Comparison of ENCODE assay signal across 19 cellular contexts in genomic region chr13:33154911-33155310, GRCh38.
DNase-seq lines count a peak whose midpoint lies in the region; ATAC-seq and TF ChIP-seq lines count a peak whose summit lies in the region.
"Had no signal": no experiment of that assay in that cellular context is flagged by ENCODE, and none has a peak within 500 bp of the region (broad histone marks: within the 10 kb centered on the region; RNA-seq: fewer than 3 reads in every experiment).

No MANE protein-coding gene starts in this region.

- H3K4me1 Mint-ChIP-seq in progenitor cell of endocrine pancreas (ENCODE audit: low read depth), result no peaks in the 10 kb centered on the region

- WGBS in heart right ventricle, 2 donors, result 80 to 82% methylated on average over 5 of the region's 5 CpGs
- 81% methylated on average over 5 of the region's 5 CpGs for WGBS in esophagus muscularis mucosa

- TF ChIP-seq POLR2A in esophagus muscularis mucosa (IDR thresholded peaks at IDR 0.05; ENCODE audit: low read depth), result no peak
- TF ChIP-seq POLR2A in uterus (IDR thresholded peaks at IDR 0.05), result no peak

- no peak for TF ChIP-seq EP300 in esophagus muscularis mucosa (IDR thresholded peaks at IDR 0.05)

- H3K36me3 ChIP-seq in heart right ventricle (peaks cover 0 to 67% (median 5%) of the 10 kb centered on the region in 9 donors), esophagus muscularis mucosa (peaks cover 0 to 31% (median 25%) of the 10 kb centered on the region in 4 donors), uterus (no peaks in the 10 kb centered on the region)

- no peak overlapping the region for H3K4me3 ChIP-seq in heart right ventricle
- no peak overlapping the region for H3K4me3 ChIP-seq in esophagus muscularis mucosa
- H3K4me3 ChIP-seq in uterus, result no peak overlapping the region
- H3K4me3 ChIP-seq: GM12878, GM23248 had no signal

- intact Hi-C loops in heart right ventricle (cut with DNase I) (no loop called here), cardiac septum (cut with DNase I) (loop anchor here (5.0 kb wide), 1 partner anchor 42 kb away; no protein-coding TSS in a partner anchor), esophagus muscularis mucosa (cut with DNase I) (no loop called here), uterus (cut with DNase I; ENCODE audit: low total_unique reads) (no loop called here)

- H3K27me3 ChIP-seq in heart right ventricle (no peaks in the 10 kb centered on the region), esophagus muscularis mucosa (no peaks in the 10 kb centered on the region), uterus (no peaks in the 10 kb centered on the region)

- peak overlapping the region; percentile 47 for H3K27ac Mint-ChIP-seq in progenitor cell of endocrine pancreas

- H3K27ac ChIP-seq in heart right ventricle (peak overlapping the region in 6 of 10 donors; percentile 3 to 68 (median 32)), esophagus muscularis mucosa (replicated peaks in 1 of 4) (peak overlapping the region; percentile 19 to 70 (median 22)), uterus (peak overlapping the region in 1 of 2 donors; percentile 62)
- H3K27ac ChIP-seq: GM23248 had no signal

- H3K4me1 ChIP-seq in heart right ventricle, result peaks cover 0 to 52% (median 35%) of the 10 kb centered on the region in 9 donors
- H3K4me1 ChIP-seq in esophagus muscularis mucosa, result peaks cover 4 to 64% (median 48%) of the 10 kb centered on the region in 4 donors
- no peaks in the 10 kb centered on the region for H3K4me1 ChIP-seq in uterus

- DNase-seq in heart right ventricle (no peak), cardiac septum (ENCODE audit: low spot score) (no peak), esophagus muscularis mucosa (ENCODE audit: extremely low spot score) (no peak), progenitor cell of endocrine pancreas (ENCODE audit: low spot score, unreplicated experiment) (no peak), uterus (no peak), Ammon's horn (ENCODE audit: low spot score) (no peak)
- DNase-seq in stimulated activated CD4-positive, alpha-beta T cell treated with anti-CD3 and anti-CD28 coated beads, Interleukin-12 subunit alpha, Interleukin-12 subunit beta, amount 100 ng/mL, for 4 hours, result no peak
- DNase-seq in activated CD4-positive, alpha-beta T cell treated with anti-CD3 and anti-CD28 coated beads for 4 hours, result no peak
- DNase-seq: C1 segment of cervical spinal cord, GDM1, GM23248, KG1, NCI-H1417 treated with DMSO at 0.1 percent for 48 hours, NCI-H2029, NCI-H2171, NCI-H748 treated with DMSO at 0.1 percent for 48 hours, RPMI8226 had no signal

- ATAC-seq in heart right ventricle, result peak in 4 of 8 donors; percentile 11 to 33 (median 19)
- ATAC-seq: GM12878, HCT116 had no signal

- H3K27me3 Mint-ChIP-seq in progenitor cell of endocrine pancreas, result no peaks in the 10 kb centered on the region

- no peak for TF ChIP-seq CTCF in heart right ventricle (IDR thresholded peaks at IDR 0.05)
- no peak for TF ChIP-seq CTCF in esophagus muscularis mucosa (IDR thresholded peaks at IDR 0.05)
- no peak for TF ChIP-seq CTCF in progenitor cell of endocrine pancreas (IDR thresholded peaks at IDR 0.05; ENCODE audit: unreplicated experiment)
- TF ChIP-seq CTCF in uterus (IDR thresholded peaks at IDR 0.05), result no peak

- no peak overlapping the region for H3K4me3 Mint-ChIP-seq in progenitor cell of endocrine pancreas (ENCODE audit: low read depth)

- no peaks in the 10 kb centered on the region for H3K9me3 ChIP-seq in heart right ventricle
- H3K9me3 ChIP-seq in esophagus muscularis mucosa, result no peaks in the 10 kb centered on the region
- no peaks in the 10 kb centered on the region for H3K9me3 ChIP-seq in uterus

- H3K9me3 Mint-ChIP-seq in progenitor cell of endocrine pancreas (ENCODE audit: low read depth), result no peaks in the 10 kb centered on the region

- no peaks in the 10 kb centered on the region for H3K36me3 Mint-ChIP-seq in progenitor cell of endocrine pancreas (ENCODE audit: insufficient read depth)
